ENCODE assay signal across 29 cellular contexts in the genomic region with DNA sequence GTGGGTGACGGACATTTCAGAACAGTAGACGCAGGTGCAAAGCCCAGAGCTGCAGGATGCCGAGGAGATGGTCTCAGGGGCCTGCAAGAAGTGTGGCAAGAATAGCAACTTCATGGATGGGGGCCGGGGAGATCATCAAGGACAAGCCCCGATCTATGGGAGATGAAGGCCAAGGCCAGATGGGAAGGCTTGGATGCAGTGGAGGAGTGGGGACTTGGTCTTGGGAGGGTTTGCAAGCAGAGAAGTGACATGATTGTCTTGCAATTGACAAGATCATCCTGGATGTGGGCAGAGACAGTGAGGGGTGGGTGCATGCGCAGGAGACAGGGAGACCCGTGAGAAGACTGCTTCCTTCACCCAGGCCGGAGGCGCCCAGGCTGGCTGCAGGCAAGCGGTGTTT.
"Had no signal": no experiment of that assay in that cellular context is flagged by ENCODE, and none has a peak within 500 bp of the region (broad histone marks: within the 10 kb centered on the region; RNA-seq: fewer than 3 reads in every experiment).

No MANE protein-coding gene starts in this region.

- H3K4me3 Mint-ChIP-seq: activated CD8-positive, alpha-beta memory T cell treated with anti-CD3 and anti-CD28 coated beads, Interleukin-2, amount 10 ng/mL, durations not matched to agents 7 days and 5 days; activated naive CD4-positive, alpha-beta T cell treated with anti-CD3 and anti-CD28 coated beads, Interleukin-2, amount 50 U/mL, for 24 hours; activated T-cell treated with anti-CD3 and anti-CD28 coated beads, Interleukin-2, amount 50 U/mL, for 24 hours; activated T-helper 1 cell treated with anti-CD3 and anti-CD28 coated beads, Interleukin-12 subunit alpha, Interleukin-12 subunit beta, Interleukin-2, Interleukin-4 antibody, amounts not matched to agents 30 ng/mL and 10 ng/mL and 1 ng/mL, durations not matched to agents 14 hours and 24 hours and 36 hours; IgD-negative memory B cell had no signal

- H3K27me3 Mint-ChIP-seq: activated CD8-positive, alpha-beta memory T cell treated with anti-CD3 and anti-CD28 coated beads, Interleukin-2, amount 10 ng/mL, durations not matched to agents 7 days and 5 days; activated naive CD4-positive, alpha-beta T cell treated with anti-CD3 and anti-CD28 coated beads, Interleukin-2, amount 50 U/mL, for 24 hours; activated T-cell treated with anti-CD3 and anti-CD28 coated beads, Interleukin-2, amount 50 U/mL, for 24 hours; IgD-negative memory B cell had no signal

- H3K27me3 ChIP-seq: ascending aorta, body of pancreas, cardiac muscle cell, SJCRH30 had no signal

- DNase-seq: activated CD4-positive, alpha-beta T cell treated with anti-CD3 and anti-CD28 coated beads for 4 hours; activated CD4-positive, alpha-beta T cell treated with anti-CD3 and anti-CD28 coated beads, Interleukin-2, amount 50 U/mL, for 48 hours; activated CD8-positive, alpha-beta memory T cell treated with anti-CD3 and anti-CD28 coated beads, Interleukin-2, amount 10 ng/mL, durations not matched to agents 7 days and 5 days; activated effector memory CD4-positive, alpha-beta T cell treated with Interleukin-2 at 50 U/mL for 16 hours; activated naive CD4-positive, alpha-beta T cell; activated T-cell treated with anti-CD3 and anti-CD28 coated beads, Interleukin-2, amount 50 U/mL, for 24 hours; body of pancreas; KG1; NCI-H1092; NCI-H1417; NCI-H2029; NCI-H2107; NCI-H345; NCI-H510A; NCI-H526 treated with DMSO at 0.1 percent for 48 hours; NCI-H82; OCI-M1; Right ventricle myocardium superior; RPMI8226; SJCRH30; SK-N-SH; T-helper 1 cell had no signal

- H3K4me1 Mint-ChIP-seq: activated CD8-positive, alpha-beta memory T cell treated with anti-CD3 and anti-CD28 coated beads, Interleukin-2, amount 10 ng/mL, durations not matched to agents 7 days and 5 days; activated naive CD4-positive, alpha-beta T cell treated with anti-CD3 and anti-CD28 coated beads, Interleukin-2, amount 50 U/mL, for 24 hours had no signal

- H3K4me3 ChIP-seq: ascending aorta, body of pancreas, cardiac muscle cell, SJCRH30 had no signal

- H3K27ac Mint-ChIP-seq: activated CD8-positive, alpha-beta memory T cell treated with anti-CD3 and anti-CD28 coated beads, Interleukin-2, amount 10 ng/mL, durations not matched to agents 7 days and 5 days; activated naive CD4-positive, alpha-beta T cell treated with anti-CD3 and anti-CD28 coated beads, Interleukin-2, amount 50 U/mL, for 24 hours; activated T-cell treated with anti-CD3 and anti-CD28 coated beads, Interleukin-2, amount 50 U/mL, for 24 hours; activated T-helper 1 cell treated with anti-CD3 and anti-CD28 coated beads, Interleukin-12 subunit alpha, Interleukin-12 subunit beta, Interleukin-2, Interleukin-4 antibody, amounts not matched to agents 30 ng/mL and 10 ng/mL and 1 ng/mL, durations not matched to agents 14 hours and 24 hours and 36 hours had no signal

- H3K27ac ChIP-seq: ascending aorta, body of pancreas, cardiac muscle cell, SJCRH30 had no signal

- H3K36me3 ChIP-seq: ascending aorta, cardiac muscle cell had no signal

- H3K9me3 ChIP-seq: body of pancreas, SJCRH30, SK-N-SH had no signal

- ATAC-seq: activated CD4-positive, CD25-positive, alpha-beta regulatory T cell treated with anti-CD3 and anti-CD28 coated beads, Interleukin-2, amount 50 U/mL, for 24 hours; activated CD8-positive, alpha-beta memory T cell treated with anti-CD3 and anti-CD28 coated beads, Interleukin-2, amount 10 ng/mL, durations not matched to agents 7 days and 5 days; body of pancreas; Panc1 had no signal
